14 cellular contexts compared by ENCODE assay signal in the genomic region with DNA sequence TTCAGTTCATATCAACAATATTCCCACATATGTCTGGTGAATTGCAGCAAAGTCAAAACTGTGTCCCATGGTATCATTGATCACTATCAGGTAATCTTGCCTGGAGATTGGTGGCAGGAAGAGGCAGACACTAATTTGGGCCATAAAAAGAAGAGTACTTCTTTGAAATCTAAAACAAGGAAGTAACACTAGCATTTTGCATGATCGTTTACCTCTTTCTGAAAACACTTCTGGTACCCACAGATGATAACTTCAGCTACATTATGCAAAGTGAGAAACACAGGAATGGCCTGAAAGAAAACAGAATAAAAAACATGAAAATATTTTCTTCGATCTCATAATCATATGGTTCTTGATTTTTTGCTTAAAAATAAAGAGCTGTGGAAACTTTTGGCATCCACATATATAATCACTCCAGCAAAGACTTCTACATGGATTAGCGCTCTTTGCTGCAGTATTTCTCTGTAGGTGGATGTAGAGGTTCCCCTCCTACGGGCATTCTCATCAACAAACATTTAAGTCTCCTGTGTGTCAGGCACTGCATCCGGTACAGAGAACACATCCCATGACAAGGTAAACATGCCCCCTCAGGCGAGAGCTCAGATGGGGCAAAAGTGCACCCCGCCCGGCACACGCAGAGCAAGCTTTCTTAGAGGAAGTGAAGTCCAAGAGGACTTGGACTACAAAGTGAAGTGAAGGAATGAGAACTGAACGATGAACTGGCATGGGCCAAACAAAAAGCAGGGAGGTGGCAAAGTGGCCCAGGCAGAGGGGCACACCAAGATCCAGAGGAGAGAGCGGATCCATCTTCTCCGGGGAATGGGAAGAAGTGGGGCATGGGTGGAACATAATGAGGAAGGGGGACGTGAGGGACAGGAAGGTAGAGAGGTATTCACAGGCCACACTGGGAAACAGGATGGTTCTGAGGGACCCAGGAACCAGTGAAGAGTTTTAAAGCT.
DNase-seq lines count a peak whose midpoint lies in the region; ATAC-seq, FAIRE-seq and TF ChIP-seq lines count a peak whose summit lies in the region.
"Had no signal": no experiment of that assay in that cellular context is flagged by ENCODE, and none has a peak within 500 bp of the region (broad histone marks: within the 10 kb centered on the region; RNA-seq: fewer than 3 reads in every experiment).

No MANE protein-coding gene starts in this region.

- H3K27ac Mint-ChIP-seq in activated T-helper 17 cell treated with anti-CD3 and anti-CD28 coated beads, Interleukin-2, amount 50 U/mL, for 72 hours, result no peak overlapping the region

- H3F3A ChIP-seq in Loucy (ENCODE audit: low read depth), result no peaks in the 10 kb centered on the region

- ATAC-seq in GM19351 (IDR thresholded peaks at IDR 0.05; ENCODE audit: unreplicated experiment), result peak; percentile 77
- no peak for ATAC-seq in activated T-helper 17 cell treated with anti-CD3 and anti-CD28 coated beads, Interleukin-2, amount 50 U/mL, for 72 hours (replicated peaks)

- H3K4me3 Mint-ChIP-seq in activated T-helper 17 cell treated with anti-CD3 and anti-CD28 coated beads, Interleukin-2, amount 50 U/mL, for 72 hours, result no peak overlapping the region

- H3K36me3 Mint-ChIP-seq in activated T-helper 17 cell treated with anti-CD3 and anti-CD28 coated beads, Interleukin-2, amount 50 U/mL, for 72 hours (ENCODE audit: low read depth), result no peaks in the 10 kb centered on the region

- H3K79me2 ChIP-seq in Loucy (ENCODE audit: insufficient read depth, low read length) (no peaks in the 10 kb centered on the region), hepatocyte (no peaks in the 10 kb centered on the region)

- H3K36me3 ChIP-seq in Loucy (ENCODE audit: insufficient read depth, low read length), result no peaks in the 10 kb centered on the region
- no peaks in the 10 kb centered on the region for H3K36me3 ChIP-seq in hepatocyte (replicated peaks; ENCODE audit: insufficient read depth, low read depth)
- H3K36me3 ChIP-seq in adrenal gland (replicated peaks in 1 of 2), result no peaks in the 10 kb centered on the region
- H3K36me3 ChIP-seq: cardiac muscle cell had no signal

- no peaks in the 10 kb centered on the region for H3K4me1 Mint-ChIP-seq in activated T-helper 17 cell treated with anti-CD3 and anti-CD28 coated beads, Interleukin-2, amount 50 U/mL, for 72 hours

- peaks cover 20% of the 10 kb centered on the region for H3K4me1 ChIP-seq in Loucy (ENCODE audit: insufficient read depth, low read length, poor library complexity, severe bottlenecking)
- H3K4me1 ChIP-seq in hepatocyte (ENCODE audit: insufficient read depth), result no peaks in the 10 kb centered on the region
- H3K4me1 ChIP-seq in adrenal gland (replicated peaks in 1 of 2), result no peaks in the 10 kb centered on the region

- H3K4me3 ChIP-seq in Loucy (ENCODE audit: low read length, poor library complexity, severe bottlenecking) (no peak overlapping the region), hepatocyte (no peak overlapping the region), adrenal gland (no peak overlapping the region)
- H3K4me3 ChIP-seq: cardiac muscle cell, skin epidermis had no signal

- H3K27me3 Mint-ChIP-seq in activated T-helper 17 cell treated with anti-CD3 and anti-CD28 coated beads, Interleukin-2, amount 50 U/mL, for 72 hours, result no peaks in the 10 kb centered on the region

- TF ChIP-seq CTCF in D721Med (IDR thresholded peaks at IDR 0.05; ENCODE audit: insufficient read depth, missing control alignments) (no peak), Loucy (conservative IDR thresholded peaks at IDR 0.05; ENCODE audit: low read length) (no peak), hepatocyte (IDR thresholded peaks at IDR 0.05; ENCODE audit: poor library complexity) (no peak), adrenal gland (IDR thresholded peaks at IDR 0.05) (no peak)

- intact Hi-C loops in adrenal gland (cut with DNase I), result loop anchor here in 1 of 2 donors (5.0 kb wide), 1 partner anchor 258 kb away; no protein-coding TSS in a partner anchor

- H3K9me2 ChIP-seq in Loucy (replicated peaks; ENCODE audit: low read depth, low read length), result no peaks in the 10 kb centered on the region
- no peaks in the 10 kb centered on the region for H3K9me2 ChIP-seq in hepatocyte (replicated peaks; ENCODE audit: insufficient read depth)

- peak overlapping the region; percentile 77 for H3K27ac ChIP-seq in hepatocyte
- H3K27ac ChIP-seq in adrenal gland, result no peak overlapping the region
- H3K27ac ChIP-seq: cardiac muscle cell, skin epidermis had no signal

- H3K4me2 ChIP-seq in Loucy (ENCODE audit: low read depth, low read length, poor library complexity, severe bottlenecking), result no peak overlapping the region
- no peak overlapping the region for H3K4me2 ChIP-seq in hepatocyte

- H4K20me1 ChIP-seq in Loucy (ENCODE audit: insufficient read depth, low read length, poor library complexity, severe bottlenecking) (no peaks in the 10 kb centered on the region), hepatocyte (ENCODE audit: insufficient read depth, poor library complexity, severe bottlenecking) (no peaks in the 10 kb centered on the region)

- H3K9ac ChIP-seq in Loucy (ENCODE audit: low read depth, low read length, poor library complexity, severe bottlenecking), result no peak overlapping the region

- no peak for DNase-seq in D721Med (ENCODE audit: insufficient read length, low spot score)
- peak; percentile 28 for DNase-seq in hepatocyte (ENCODE audit: low spot score)
- no peak for DNase-seq in NCI-H526 (lab: John Stamatoyannopoulos, UW)
- DNase-seq in adrenal gland, result no peak
- DNase-seq in LoVo (ENCODE audit: low spot score), result no peak
- DNase-seq: activated T-cell treated with anti-CD3 and anti-CD28 coated beads, Interleukin-2, amount 50 U/mL, for 48 hours; NCI-H2029 treated with DMSO at 0.1 percent for 48 hours; T1000 had no signal

- peak; percentile 21 for FAIRE-seq in D721Med (lab: Jason Lieb, UNC)
- FAIRE-seq: islet of Langerhans had no signal

- no peak for TF ChIP-seq POLR2A in adrenal gland (IDR thresholded peaks at IDR 0.05)

- no peaks in the 10 kb centered on the region for H3K27me3 ChIP-seq in Loucy (ENCODE audit: insufficient read depth, low read length, poor library complexity, severe bottlenecking)
- no peaks in the 10 kb centered on the region for H3K27me3 ChIP-seq in hepatocyte
- H3K27me3 ChIP-seq in adrenal gland, result no peaks in the 10 kb centered on the region
- H3K27me3 ChIP-seq: cardiac muscle cell had no signal

- H3K9me3 ChIP-seq in Loucy (ENCODE audit: insufficient read depth, low read depth, low read length) (no peaks in the 10 kb centered on the region), hepatocyte (ENCODE audit: low read depth) (no peaks in the 10 kb centered on the region), adrenal gland (replicated peaks in 1 of 3) (no peaks in the 10 kb centered on the region)

- no peaks in the 10 kb centered on the region for H3K9me3 Mint-ChIP-seq in activated T-helper 17 cell treated with anti-CD3 and anti-CD28 coated beads, Interleukin-2, amount 50 U/mL, for 72 hours

- WGBS in hepatocyte (ENCODE audit: low lambda C conversion rate, missing lambda C conversion rate), result 81% methylated on average over 13 of the region's 13 CpGs
- WGBS in adrenal gland, 4 donors, result 87 to 88% (median 87%) methylated on average over 13 of the region's 13 CpGs

- H2AFZ ChIP-seq in Loucy (ENCODE audit: low read length), result peak overlapping the region; percentile 29; the same call in 1 of the 2 replicates
- H2AFZ ChIP-seq in hepatocyte, result no peak overlapping the region
